ENCODE assay signal across 9 cellular contexts in the genomic region with DNA sequence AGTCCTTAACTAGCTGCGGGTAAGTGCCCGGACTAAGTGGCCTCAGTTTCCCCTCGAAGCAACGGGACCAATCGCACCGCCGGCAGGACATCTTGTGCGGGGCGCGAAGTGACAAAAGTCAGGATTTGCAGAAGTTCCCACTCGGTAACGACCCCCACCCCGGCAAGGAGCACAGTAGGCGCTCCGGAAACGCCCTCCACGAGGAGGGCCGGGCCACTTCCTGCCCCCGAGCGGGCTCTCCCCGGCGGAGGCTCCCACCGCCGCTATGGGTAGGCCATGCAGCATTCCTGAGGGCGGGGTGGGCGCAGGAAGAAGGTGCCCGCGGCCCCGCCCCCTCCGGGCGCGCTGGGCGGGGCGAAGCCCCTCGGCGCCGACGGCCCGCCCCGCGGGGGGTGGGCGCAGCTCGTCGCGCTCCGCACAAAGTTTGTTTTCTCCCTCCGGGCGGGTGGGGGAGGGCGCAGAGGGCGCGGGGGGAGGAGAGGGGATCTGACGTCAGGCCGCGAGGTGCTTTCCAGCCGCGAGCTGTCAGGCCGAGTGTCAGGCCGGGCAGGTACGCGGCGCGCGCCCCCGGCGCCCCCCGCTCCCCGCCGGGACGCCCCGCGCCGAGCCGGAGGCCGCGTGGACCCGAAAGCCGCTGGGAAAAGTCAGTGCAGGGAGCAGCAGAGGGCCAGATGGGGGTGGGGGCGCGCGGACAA. TPM values are rescaled to one million over a fixed set of nuclear protein-coding genes. Genes with fewer than 3 reads are reported as not detected.
A peak's percentile ranks its signal among the peaks of the same experiment; 100 is the strongest.
DNase-seq lines count a peak whose midpoint lies in the region; ATAC-seq, FAIRE-seq and TF ChIP-seq lines count a peak whose summit lies in the region.
"Had no signal": no experiment of that assay in that cellular context is flagged by ENCODE, and none has a peak within 500 bp of the region (broad histone marks: within the 10 kb centered on the region; RNA-seq: fewer than 3 reads in every experiment).

TGIF2 (plus strand) TSS at position 495 of the 695 bp plus-strand sequence. CDS start 5,178 bp downstream, outside the sequence.

- H3K4me1 ChIP-seq in keratinocyte (ENCODE audit: control insufficient read depth, extremely low read depth, insufficient read depth, low read length) = peaks cover 26% of the 10 kb centered on the region

- H3K9me3 ChIP-seq in keratinocyte (ENCODE audit: control insufficient read depth, low read depth, low read length) = no peaks in the 10 kb centered on the region

- no peaks in the 10 kb centered on the region for H3K27me3 ChIP-seq in keratinocyte (ENCODE audit: control insufficient read depth, extremely low read depth, insufficient read depth, low read length)

- no peak for FAIRE-seq in keratinocyte (lab: Jason Lieb, UNC)
- FAIRE-seq: A204.1 had no signal

- H3K27ac ChIP-seq in caudate nucleus (ENCODE audit: low read depth, low read length) (peak within 1 kb of the TSS; percentile 78), keratinocyte (ENCODE audit: control insufficient read depth, insufficient read depth, low read length) (peak within 1 kb of the TSS; percentile 58)

- no peaks in the 10 kb centered on the region for H3K36me3 ChIP-seq in keratinocyte (ENCODE audit: control insufficient read depth in 2 of 2, extremely low read depth in 1 of 2, insufficient read depth in 2 of 2, low read length in 2 of 2)

- dilution Hi-C loops in keratinocyte (cut with MboI; ENCODE audit: extremely low pct_ligation_motif_present, low sequenced_read_pairs) = no loop called here

- peaks cover 16% of the 10 kb centered on the region for H3K79me2 ChIP-seq in keratinocyte (ENCODE audit: control insufficient read depth, insufficient read depth, low read length)

- DNase-seq in NCI-H1092 treated with DMSO at 0.1 percent for 48 hours (lab: John Stamatoyannopoulos, UW) (peak; percentile 1), NCI-H1092 (lab: John Stamatoyannopoulos, UW) (no peak), NCI-H2171 (lab: John Stamatoyannopoulos, UW) (peak; percentile 76), caudate nucleus (lab: John Stamatoyannopoulos, UW) (peak in 30 of 61 donors; percentile 4 to 63 (median 20)), keratinocyte (ENCODE audit: low read depth, low spot score) (no peak)
- DNase-seq in activated CD4-positive, CD25-positive, alpha-beta regulatory T cell treated with anti-CD3 and anti-CD28 coated beads, Interleukin-2, amount 50 U/mL, for 16 hours (ENCODE audit: low read depth, low spot score) = peak; percentile 77
- DNase-seq in stimulated activated CD4-positive, alpha-beta T cell treated with anti-CD3 and anti-CD28 coated beads, Interleukin-15, amount 100 ng/mL, for 48 hours (ENCODE audit: low read depth in 2 of 2) = peak; percentile 80 to 83

- H3K4me2 ChIP-seq in keratinocyte (ENCODE audit: control insufficient read depth, extremely low read depth, insufficient read depth, low read depth, low read length) = peak within 1 kb of the TSS; percentile 91

- peak within 1 kb of the TSS; percentile 56 to 77 (median 67) for H3K4me3 ChIP-seq in keratinocyte (ENCODE audit: control insufficient read depth in 2 of 3, extremely low read depth in 1 of 3, insufficient read depth in 2 of 3, low read depth in 1 of 3, low read length in 3 of 3)

- no peaks in the 10 kb centered on the region for H3K9me1 ChIP-seq in keratinocyte (ENCODE audit: control insufficient read depth, extremely low read depth, insufficient read depth, low read length)

- no peak for TF ChIP-seq CTCF in keratinocyte (optimal IDR thresholded peaks at IDR 0.05 in 1 of 3, IDR thresholded peaks at IDR 0.05 in 1 of 3, conservative IDR thresholded peaks at IDR 0.05 in 1 of 3; ENCODE audit: extremely low read depth in 1 of 3, insufficient read depth in 2 of 3, low read length in 3 of 3)

- peak; percentile 77 for ATAC-seq in HG02759 (IDR thresholded peaks at IDR 0.05; ENCODE audit: unreplicated experiment)

- H2AFZ ChIP-seq in keratinocyte (ENCODE audit: control insufficient read depth, low read length) = peak within 1 kb of the TSS; percentile 82

- peak within 1 kb of the TSS; percentile 86 for H3K9ac ChIP-seq in keratinocyte (ENCODE audit: control insufficient read depth, extremely low read depth, insufficient read depth, low read length)

- H4K20me1 ChIP-seq in keratinocyte (ENCODE audit: control insufficient read depth, extremely low read depth, insufficient read depth, low read length) = no peaks in the 10 kb centered on the region

RNA-seq across cellular contexts. Expression of gene TGIF2, which starts in this region (rescaled TPM):
- polyA plus RNA-seq in keratinocyte = 5.4 to 11.1 TPM (median 6.7 TPM) in 3 replicates
- 0.31 TPM for polyA plus RNA-seq in keratinocyte (2011; ENCODE audit: low read depth)
- polyA plus RNA-seq in keratinocyte (2011; cell fraction: cytosol; rRNA removed) = 6.9 and 7.2 TPM in 2 replicates
- 5.3 and 7.2 TPM in 2 replicates for polyA plus RNA-seq in keratinocyte (2011; cell fraction: nucleus; rRNA removed)
- polyA plus RNA-seq in keratinocyte (2012; ENCODE audit: low replicate concordance) = 1.9 and 6.5 TPM in 2 replicates
- 5.8 to 14.9 TPM (median 6.7 TPM) in 3 replicates for polyA minus RNA-seq in keratinocyte
- polyA minus RNA-seq in keratinocyte (2011; cell fraction: cytosol; rRNA and poly(A)+ RNA removed) = 11.7 TPM
- 3.3 and 3.6 TPM in 2 replicates for polyA minus RNA-seq in keratinocyte (2011; cell fraction: nucleus; rRNA and poly(A)+ RNA removed)

Comparison
In these comparisons a context has a peak if more than half of its experiments do, and no peak if none do; other contexts are left out.
1. DNase-seq: peak in NCI-H1092 treated with DMSO at 0.1 percent for 48 hours (single experiment), NCI-H2171 (single experiment), activated CD4-positive, CD25-positive, alpha-beta regulatory T cell treated with anti-CD3 and anti-CD28 coated beads, Interleukin-2, amount 50 U/mL, for 16 hours (single experiment) and stimulated activated CD4-positive, alpha-beta T cell treated with anti-CD3 and anti-CD28 coated beads, Interleukin-15, amount 100 ng/mL, for 48 hours (2 of 2); none in NCI-H1092 (single experiment) and keratinocyte (single experiment).